8 cellular contexts compared by ENCODE assay signal in the genomic region with DNA sequence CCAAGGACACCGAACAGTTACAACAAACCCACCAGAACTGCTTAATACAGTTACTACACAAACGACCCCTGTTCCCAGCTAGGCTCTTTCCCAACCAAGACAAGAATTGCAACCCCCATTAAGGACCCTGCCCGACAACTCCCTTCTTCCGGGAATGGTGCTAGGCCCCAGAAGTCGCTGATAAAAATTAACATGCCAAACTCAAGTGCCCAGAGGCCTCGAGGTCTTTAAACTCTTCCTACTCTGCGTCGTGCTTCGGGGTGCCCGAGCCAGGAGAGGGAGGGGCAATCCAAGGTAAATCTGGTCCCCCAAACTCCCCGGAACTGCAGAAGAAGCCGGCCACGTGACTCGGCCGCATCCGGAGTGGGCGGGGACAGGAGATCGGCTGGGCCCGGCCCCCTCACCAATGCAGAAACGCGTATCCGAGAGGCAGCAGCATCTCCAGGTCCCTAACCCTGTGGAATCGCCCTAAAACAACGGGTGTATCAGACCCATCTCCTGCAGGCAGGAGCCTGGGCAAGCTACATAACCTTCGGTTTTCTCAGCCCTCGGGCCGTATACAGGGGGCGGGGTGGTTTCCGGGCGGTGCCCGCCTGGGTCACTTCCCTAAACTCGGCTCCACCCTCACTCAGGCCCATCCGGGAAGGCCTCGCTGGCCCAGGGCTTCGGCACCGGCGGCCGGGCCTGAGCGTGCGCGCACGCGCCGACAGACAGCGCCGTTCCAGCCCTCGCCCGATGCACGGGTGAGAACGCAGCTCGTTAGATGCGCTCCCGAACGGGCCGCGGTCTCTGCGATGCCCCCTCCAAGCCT. TPM values are rescaled to one million over a fixed set of nuclear protein-coding genes. Genes with fewer than 3 reads are reported as not detected.
DNase-seq lines count a peak whose midpoint lies in the region; ATAC-seq, FAIRE-seq and TF ChIP-seq lines count a peak whose summit lies in the region.

No MANE protein-coding gene starts in this region.

- peaks cover 8 to 17% of the 10 kb centered on the region in 2 donors for H3K4me1 ChIP-seq in neuronal stem cell (ENCODE audit: control insufficient read depth in 2 of 2, insufficient read depth in 1 of 2, low read depth in 1 of 2, low read length in 2 of 2)
- H3K4me1 ChIP-seq in subcutaneous abdominal adipose tissue (ENCODE audit: control insufficient read depth in 5 of 5, insufficient read depth in 5 of 5, low read length in 5 of 5), result peaks cover 17 to 54% (median 45%) of the 10 kb centered on the region in 5 donors

- H3K4me2 ChIP-seq in neuronal stem cell (ENCODE audit: insufficient read depth, low read length, poor library complexity, severe bottlenecking), result peak overlapping the region; percentile 87

- no peak overlapping the region for H2BK12ac ChIP-seq in neuronal stem cell (ENCODE audit: low read length)

- peak overlapping the region; percentile 96 for H2AK5ac ChIP-seq in neuronal stem cell (ENCODE audit: low read depth, low read length)

- H3K4me3 ChIP-seq in neuronal stem cell (ENCODE audit: low read length in 2 of 2), result peak overlapping the region; percentile 83 to 98
- peak overlapping the region; percentile 78 to 97 (median 96) for H3K4me3 ChIP-seq in subcutaneous abdominal adipose tissue (ENCODE audit: low read depth in 1 of 5, low read length in 5 of 5)

- peaks cover 34% of the 10 kb centered on the region for H3K79me1 ChIP-seq in neuronal stem cell (ENCODE audit: low read depth, low read length)

- H2BK120ac ChIP-seq in neuronal stem cell (ENCODE audit: low read depth, low read length), result no peak overlapping the region

- peak; percentile 20 for ATAC-seq in GM18520 (IDR thresholded peaks at IDR 0.05; ENCODE audit: unreplicated experiment)
- ATAC-seq in HG03521 (IDR thresholded peaks at IDR 0.05; ENCODE audit: unreplicated experiment), result peak; percentile 21

- peak overlapping the region; percentile 92 for H3K14ac ChIP-seq in neuronal stem cell (ENCODE audit: low read length)

- H3K36me3 ChIP-seq in neuronal stem cell (replicated peaks in 1 of 2; ENCODE audit: control insufficient read depth in 2 of 2, insufficient read depth in 2 of 2, low read length in 2 of 2) (peaks cover 46 to 55% of the 10 kb centered on the region in 2 donors), subcutaneous abdominal adipose tissue (ENCODE audit: control insufficient read depth in 5 of 5, insufficient read depth in 5 of 5, low read length in 5 of 5) (peaks cover 0 to 46% (median 41%) of the 10 kb centered on the region in 5 donors)

- CTCF ChIA-PET in RWPE1 (lab: Yijun Ruan, JAX), result no interaction called here

- no peak for TF ChIP-seq CTCF in RWPE1 (conservative IDR thresholded peaks at IDR 0.05; ENCODE audit: low read depth)

- H2BK15ac ChIP-seq in neuronal stem cell (ENCODE audit: low read length), result peak overlapping the region; percentile 50

- H3K18ac ChIP-seq in neuronal stem cell (ENCODE audit: low read length), result peak overlapping the region; percentile 98

- DNase-seq in ACHN (peak; percentile 64), RWPE1 (ENCODE audit: low spot score) (no peak), frontal cortex (ENCODE audit: low spot score in 2 of 2) (peak; percentile 64 to 70), neuronal stem cell (ENCODE audit: low spot score) (peak; percentile 50)
- peak; percentile 76 for DNase-seq in activated gamma-delta T cell treated with anti-CD3 and anti-CD28 coated beads, Interleukin-2, amount 50 U/mL, for 16 hours (ENCODE audit: low read depth)

- H3K9me3 ChIP-seq in neuronal stem cell (replicated peaks in 1 of 2; ENCODE audit: control insufficient read depth in 2 of 2, insufficient read depth in 1 of 2, low read depth in 1 of 2, low read length in 2 of 2) (peaks cover 0 to 3% of the 10 kb centered on the region in 2 donors), subcutaneous abdominal adipose tissue (ENCODE audit: control insufficient read depth in 5 of 5, low read length in 5 of 5) (no peaks in the 10 kb centered on the region)

- H3K4ac ChIP-seq in neuronal stem cell (ENCODE audit: low read length), result peak overlapping the region; percentile 68

- POLR2A ChIA-PET in RWPE1 (lab: Yijun Ruan, JAX; ENCODE audit: low non-redundant PET), result no interaction called here

- peak overlapping the region; percentile 100 for H3K23ac ChIP-seq in neuronal stem cell (ENCODE audit: low read depth, low read length, poor library complexity)

- H3K9ac ChIP-seq in neuronal stem cell (ENCODE audit: low read depth, low read length, poor library complexity) (peak overlapping the region; percentile 100), subcutaneous abdominal adipose tissue (ENCODE audit: low read length in 5 of 5) (peak overlapping the region; percentile 63 to 98 (median 93))

- H4K8ac ChIP-seq in neuronal stem cell (ENCODE audit: low read depth, low read length), result no peak overlapping the region

- no peak overlapping the region for H4K91ac ChIP-seq in neuronal stem cell (ENCODE audit: low read depth, low read length, poor library complexity)

- H3K27ac ChIP-seq in RWPE1 (peak overlapping the region; percentile 98), neuronal stem cell (replicated peaks; ENCODE audit: low read length) (peak overlapping the region; percentile 95), subcutaneous abdominal adipose tissue (ENCODE audit: low read depth, low read length) (peak overlapping the region; percentile 93)

- WGBS in neuronal stem cell (ENCODE audit: extremely low coverage in 2 of 2, insufficient read length in 2 of 2, insufficient replicate concordance in 1 of 2), 2 donors, result no CpG with 5 or more reads among the region's 57 CpGs

- peak overlapping the region; percentile 79 for H2BK5ac ChIP-seq in neuronal stem cell (ENCODE audit: low read length)

- H3K27me3 ChIP-seq in neuronal stem cell (ENCODE audit: control insufficient read depth in 3 of 3, insufficient read depth in 3 of 3, low read depth in 1 of 3, low read length in 3 of 3) (no peaks in the 10 kb centered on the region), subcutaneous abdominal adipose tissue (ENCODE audit: control insufficient read depth in 5 of 5, insufficient read depth in 4 of 5, low read length in 5 of 5) (no peaks in the 10 kb centered on the region)

- in situ Hi-C loops in ACHN (cut with HindIII; ENCODE audit: low pct_ligation_motif_present, low pct_unique_long_range_greater_than_20kb, low sequenced_read_pairs), result no loop called here

- FAIRE-seq in frontal cortex (lab: Jason Lieb, UNC), result no peak

- peak overlapping the region; percentile 27 for H2AFZ ChIP-seq in neuronal stem cell (ENCODE audit: low read length)

RNA-seq across cellular contexts. Expression of a gene that starts 1.1 kb away (rescaled TPM):
- total RNA-seq in frontal cortex, result 613 TPM
- 860 TPM for polyA plus RNA-seq in neuronal stem cell (2013, experiment 1 of 2)
- polyA plus RNA-seq in neuronal stem cell (2013, experiment 2 of 2), result 866 TPM

RNA-seq across cellular contexts. Expression of a gene that starts 3.3 kb away (rescaled TPM):
- total RNA-seq in frontal cortex, result 42.8 TPM
- 25.3 TPM for polyA plus RNA-seq in neuronal stem cell (2013, experiment 1 of 2)
- polyA plus RNA-seq in neuronal stem cell (2013, experiment 2 of 2), result 26.7 TPM

RNA-seq across cellular contexts. Expression of a gene that starts 15.7 kb away (rescaled TPM):
- total RNA-seq in frontal cortex, result 13.0 TPM
- polyA plus RNA-seq in neuronal stem cell (2013, experiment 1 of 2), result 44.5 TPM
- 44.0 TPM for polyA plus RNA-seq in neuronal stem cell (2013, experiment 2 of 2)

RNA-seq across cellular contexts. Expression of a gene that starts 22.7 kb away (rescaled TPM):
- total RNA-seq in frontal cortex, result not detected
- not detected for polyA plus RNA-seq in neuronal stem cell (2013, experiment 1 of 2)
- not detected for polyA plus RNA-seq in neuronal stem cell (2013, experiment 2 of 2)

RNA-seq across cellular contexts. Expression of a gene that starts 23.1 kb away (rescaled TPM):
- 6.1 TPM for total RNA-seq in frontal cortex
- 3.0 TPM for polyA plus RNA-seq in neuronal stem cell (2013, experiment 1 of 2)
- 3.3 TPM for polyA plus RNA-seq in neuronal stem cell (2013, experiment 2 of 2)
